In genomic region chr14:22982013-22982476, GRCh38 we compare ENCODE assay signal across 8 cellular contexts. TPM values are rescaled to one million over a fixed set of nuclear protein-coding genes. Genes with fewer than 3 reads are reported as not detected.
DNase-seq lines count a peak whose midpoint lies in the region; ATAC-seq and TF ChIP-seq lines count a peak whose summit lies in the region.

No MANE protein-coding gene starts in this region.

- H3K9me3 ChIP-seq in SU-DHL-6 (ENCODE audit: insufficient read depth, low read length) (no peaks in the 10 kb centered on the region), left ventricle myocardium inferior (replicated peaks) (no peaks in the 10 kb centered on the region)

- no peaks in the 10 kb centered on the region for H3K79me2 ChIP-seq in SU-DHL-6 (ENCODE audit: insufficient read depth, low read length)

- no peak for DNase-seq in left ventricle myocardium inferior
- DNase-seq in skeletal muscle cell (ENCODE audit: low read depth) = no peak
- no peak for DNase-seq in D341Med (ENCODE audit: low spot score)
- DNase-seq in NCI-H446 treated with DMSO at 0.1 percent for 48 hours (lab: John Stamatoyannopoulos, UW) = no peak
- DNase-seq in DMS153 (lab: John Stamatoyannopoulos, UW) = no peak
- no peak for DNase-seq in SIG-M5 (lab: John Stamatoyannopoulos, UW)

- H3K4me3 ChIP-seq in SU-DHL-6 (ENCODE audit: insufficient read depth, low read length, poor library complexity, severe bottlenecking) (peak overlapping the region; percentile 68), left ventricle myocardium inferior (peak overlapping the region; percentile 87), skeletal muscle cell (ENCODE audit: low read depth, low read length) (peak overlapping the region; percentile 91)

- TF ChIP-seq CTCF in SU-DHL-6 (IDR thresholded peaks at IDR 0.05; ENCODE audit: insufficient read depth, low read length, poor library complexity, severe bottlenecking) (no peak), left ventricle myocardium inferior (IDR thresholded peaks at IDR 0.05; ENCODE audit: borderline replicate concordance) (no peak)

- peak overlapping the region; percentile 67 for H3K9ac ChIP-seq in SU-DHL-6 (ENCODE audit: low read length)

- H3K9me2 ChIP-seq in SU-DHL-6 (replicated peaks; ENCODE audit: insufficient read depth, low read length) = no peaks in the 10 kb centered on the region

- H4K20me1 ChIP-seq in SU-DHL-6 (ENCODE audit: low read depth, low read length) = no peaks in the 10 kb centered on the region

- H2AFZ ChIP-seq in SU-DHL-6 (ENCODE audit: low read depth, low read length, severe bottlenecking) = peak overlapping the region; percentile 70

- H3K4me1 ChIP-seq in left ventricle myocardium inferior = peaks cover 65% of the 10 kb centered on the region

- ATAC-seq in GM21529 (IDR thresholded peaks at IDR 0.05; ENCODE audit: unreplicated experiment) = peak; percentile 6

- H3K4me2 ChIP-seq in SU-DHL-6 (ENCODE audit: low read depth, low read length, poor library complexity, severe bottlenecking) = peak overlapping the region; percentile 93

- no peak overlapping the region for H3K27ac ChIP-seq in SU-DHL-6 (ENCODE audit: low read depth, low read length)
- peak overlapping the region; percentile 90 for H3K27ac ChIP-seq in left ventricle myocardium inferior (replicated peaks)

- H3K27me3 ChIP-seq in SU-DHL-6 (ENCODE audit: low read length) (no peaks in the 10 kb centered on the region), left ventricle myocardium inferior (ENCODE audit: low read depth) (no peaks in the 10 kb centered on the region)

- H3K36me3 ChIP-seq in SU-DHL-6 (ENCODE audit: low read length) (no peaks in the 10 kb centered on the region), left ventricle myocardium inferior (no peaks in the 10 kb centered on the region)

- no peaks in the 10 kb centered on the region for H3F3A ChIP-seq in SU-DHL-6 (ENCODE audit: insufficient read depth)

- intact Hi-C loops in left ventricle myocardium inferior (cut with micrococcal nuclease) = no loop called here

RNA-seq across cellular contexts. Expression of gene AJUBA, which starts 0.3 kb away (rescaled TPM):
- 7.2 TPM for total RNA-seq in left ventricle myocardium inferior

RNA-seq across cellular contexts. Expression of gene HAUS4, which starts 25.2 kb away (rescaled TPM):
- total RNA-seq in left ventricle myocardium inferior = 17.9 TPM

RNA-seq across cellular contexts. Expression of gene C14orf93, which starts 27.9 kb away (rescaled TPM):
- 4.9 TPM for total RNA-seq in left ventricle myocardium inferior

RNA-seq across cellular contexts. Expression of gene PSMB5, which starts 52.7 kb away (rescaled TPM):
- 118 TPM for total RNA-seq in left ventricle myocardium inferior

RNA-seq across cellular contexts. Expression of gene PRMT5, which starts 52.9 kb away (rescaled TPM):
- total RNA-seq in left ventricle myocardium inferior = 59.0 TPM
